ENCODE assay signal across 27 cellular contexts in genomic region chr12:19189522-19189921, GRCh38. TPM values are rescaled to one million over a fixed set of nuclear protein-coding genes. Genes with fewer than 3 reads are reported as not detected.
DNase-seq lines count a peak whose midpoint lies in the region; ATAC-seq and TF ChIP-seq lines count a peak whose summit lies in the region.
"Had no signal": no experiment of that assay in that cellular context is flagged by ENCODE, and none has a peak within 500 bp of the region (broad histone marks: within the 10 kb centered on the region; RNA-seq: fewer than 3 reads in every experiment).

No MANE protein-coding gene starts in this region.

- 43 to 50% methylated on average over 1 of the region's 1 CpG for WGBS in mesodermal cell (ENCODE audit: insufficient coverage in 2 of 2), 2 experiments

- peak overlapping the region; percentile 7 for H3K4me3 Mint-ChIP-seq in dendritic cell treated with granulocyte-macrophage colony-stimulating factor and Interleukin-4, amounts not matched to agents 40 ng/mL and 50 ng/mL, for 4 days
- H3K4me3 Mint-ChIP-seq in T-helper 17 cell = no peak overlapping the region
- H3K4me3 Mint-ChIP-seq: stimulated activated naive CD8-positive, alpha-beta T cell treated with anti-CD3 and anti-CD28 coated beads, Interleukin-15, Interleukin-2, amounts not matched to agents 100 ng/mL and 50 ng/mL, for 24 hours; T-helper 2 cell treated with Interferon-gamma antibody and Interleukin-4, amounts not matched to agents 5 μg/mL and 100 μg/mL, for 36 hours had no signal

- peak overlapping the region; percentile 30 to 86 for H3K27ac ChIP-seq in right atrium auricular region
- peak overlapping the region; percentile 11 for H3K27ac ChIP-seq in mesodermal cell (ENCODE audit: low read depth, low read length, severe bottlenecking)
- H3K27ac ChIP-seq: lower lobe of right lung, neutrophil, WERI-Rb-1 had no signal

- H3K27me3 Mint-ChIP-seq in dendritic cell treated with granulocyte-macrophage colony-stimulating factor and Interleukin-4, amounts not matched to agents 40 ng/mL and 50 ng/mL, for 4 days = peaks cover 1% of the 10 kb centered on the region
- H3K27me3 Mint-ChIP-seq in T-helper 17 cell = peaks cover 5% of the 10 kb centered on the region
- H3K27me3 Mint-ChIP-seq: stimulated activated naive CD8-positive, alpha-beta T cell treated with anti-CD3 and anti-CD28 coated beads, Interleukin-15, Interleukin-2, amounts not matched to agents 100 ng/mL and 50 ng/mL, for 24 hours had no signal

- peaks cover 37% of the 10 kb centered on the region for H3K4me1 Mint-ChIP-seq in dendritic cell treated with granulocyte-macrophage colony-stimulating factor and Interleukin-4, amounts not matched to agents 40 ng/mL and 50 ng/mL, for 4 days (ENCODE audit: low read depth)
- H3K4me1 Mint-ChIP-seq in T-helper 17 cell = peaks cover 8% of the 10 kb centered on the region

- DNase-seq in right atrium auricular region (ENCODE audit: low spot score) (no peak), cardiac septum (ENCODE audit: low spot score) (no peak), DMS 273 (lab: John Stamatoyannopoulos, UW; ENCODE audit: unreplicated experiment) (no peak), T-helper 17 cell (no peak)
- DNase-seq: activated CD4-positive, alpha-beta T cell treated with anti-CD3 and anti-CD28 coated beads, Interleukin-2, amount 50 U/mL, for 1 hour; activated CD8-positive, alpha-beta memory T cell treated with anti-CD3 and anti-CD28 coated beads, Interleukin-2, amount 50 U/mL, for 4 hours; activated effector memory CD4-positive, alpha-beta T cell treated with anti-CD3 and anti-CD28 coated beads, Interleukin-2, amount 50 U/mL, for 16 hours; body of pancreas; C1 segment of cervical spinal cord; HCEC 1CT; head of caudate nucleus; lower lobe of right lung; MM.1S; NCI-H1436; NCI-H524 treated with DMSO at 0.1 percent for 48 hours; spleen; stimulated activated CD4-positive, alpha-beta T cell treated with anti-CD3 and anti-CD28 coated beads, Interleukin-4, amount 100 ng/mL, for 24 hours; trophoblast cell; WERI-Rb-1 had no signal

- H3K9me3 ChIP-seq in right atrium auricular region = no peaks in the 10 kb centered on the region
- no peaks in the 10 kb centered on the region for H3K9me3 ChIP-seq in mesodermal cell (ENCODE audit: control insufficient read depth, low read length)
- no peaks in the 10 kb centered on the region for H3K9me3 ChIP-seq in T-helper 17 cell (ENCODE audit: control insufficient read depth, low read length, poor library complexity, severe bottlenecking)
- H3K9me3 ChIP-seq: body of pancreas, lower lobe of right lung, neutrophil, spleen had no signal

- ATAC-seq in T-helper 17 cell = no peak
- no peak for ATAC-seq in HG02588 (IDR thresholded peaks at IDR 0.05; ENCODE audit: unreplicated experiment)
- no peak for ATAC-seq in GM18870 (IDR thresholded peaks at IDR 0.05; ENCODE audit: unreplicated experiment)
- ATAC-seq: body of pancreas, lower lobe of right lung had no signal

- intact Hi-C loops in cardiac septum (cut with DNase I) = loop anchor here (5.0 kb wide), 2 partner anchors 327 to 757 kb away; no protein-coding TSS in a partner anchor
- intact Hi-C loops in dendritic cell treated with granulocyte-macrophage colony-stimulating factor and Interleukin-4, amounts not matched to agents 40 ng/mL and 50 ng/mL, for 4 days (cut with micrococcal nuclease) = loop anchor here (5.0 to 10.0 kb wide), 3 partner anchors 327 to 1055 kb away; no protein-coding TSS in a partner anchor

- no peaks in the 10 kb centered on the region for H3K36me3 ChIP-seq in right atrium auricular region
- H3K36me3 ChIP-seq in mesodermal cell (ENCODE audit: control insufficient read depth, insufficient read depth, low read length) = no peaks in the 10 kb centered on the region
- H3K36me3 ChIP-seq: lower lobe of right lung, neutrophil, spleen, WERI-Rb-1 had no signal

- H3K4me3 ChIP-seq in right atrium auricular region (no peak overlapping the region), mesodermal cell (ENCODE audit: extremely low read depth, insufficient read depth, low read length, poor library complexity, severe bottlenecking) (no peak overlapping the region)
- H3K4me3 ChIP-seq: body of pancreas, coronary artery, lower lobe of right lung, spleen had no signal

- peak overlapping the region; percentile 89 for H3K27ac Mint-ChIP-seq in dendritic cell treated with granulocyte-macrophage colony-stimulating factor and Interleukin-4, amounts not matched to agents 40 ng/mL and 50 ng/mL, for 4 days
- no peak overlapping the region for H3K27ac Mint-ChIP-seq in T-helper 17 cell
- H3K27ac Mint-ChIP-seq: stimulated activated naive CD8-positive, alpha-beta T cell treated with anti-CD3 and anti-CD28 coated beads, Interleukin-15, Interleukin-2, amounts not matched to agents 100 ng/mL and 50 ng/mL, for 24 hours; T-helper 2 cell treated with Interferon-gamma antibody and Interleukin-4, amounts not matched to agents 5 μg/mL and 100 μg/mL, for 36 hours had no signal

- H3K9me3 Mint-ChIP-seq in dendritic cell treated with granulocyte-macrophage colony-stimulating factor and Interleukin-4, amounts not matched to agents 40 ng/mL and 50 ng/mL, for 4 days = no peaks in the 10 kb centered on the region
- H3K9me3 Mint-ChIP-seq: stimulated activated naive CD8-positive, alpha-beta T cell treated with anti-CD3 and anti-CD28 coated beads, Interleukin-15, Interleukin-2, amounts not matched to agents 100 ng/mL and 50 ng/mL, for 24 hours; T-helper 2 cell treated with Interferon-gamma antibody and Interleukin-4, amounts not matched to agents 5 μg/mL and 100 μg/mL, for 36 hours had no signal

- no peaks in the 10 kb centered on the region for H3K36me3 Mint-ChIP-seq in dendritic cell treated with granulocyte-macrophage colony-stimulating factor and Interleukin-4, amounts not matched to agents 40 ng/mL and 50 ng/mL, for 4 days (ENCODE audit: low read depth)
- peaks cover 5% of the 10 kb centered on the region for H3K36me3 Mint-ChIP-seq in T-helper 17 cell (ENCODE audit: low read depth)

- H3K4me1 ChIP-seq in right atrium auricular region = peaks cover 0 to 51% of the 10 kb centered on the region in 2 donors
- H3K4me1 ChIP-seq in mesodermal cell (ENCODE audit: control insufficient read depth, insufficient read depth, low read length, poor library complexity, severe bottlenecking) = peaks cover 25% of the 10 kb centered on the region

- no peak for TF ChIP-seq CTCF in right atrium auricular region (IDR thresholded peaks at IDR 0.05)

- H3K27me3 ChIP-seq in right atrium auricular region = no peaks in the 10 kb centered on the region
- H3K27me3 ChIP-seq: body of pancreas, neutrophil, spleen had no signal

RNA-seq across cellular contexts. Expression of gene PLEKHA5, which starts 60.0 kb away (rescaled TPM):
- 10 to 100 TPM; 53.2 to 59.4 TPM for total RNA-seq in right atrium auricular region
- total RNA-seq in cardiac septum = 65.4 TPM
- 44.0 TPM for polyA plus RNA-seq in mesodermal cell (2013, experiment 1 of 2)
- 48.8 TPM for polyA plus RNA-seq in mesodermal cell (2013, experiment 2 of 2)
- 10 to 100 TPM in 1 of 2 donors, 1 to 10 TPM in 1; 8.9 to 10.3 TPM for total RNA-seq in T-helper 17 cell
